ENCODE assay signal across 23 cellular contexts in the genomic region with DNA sequence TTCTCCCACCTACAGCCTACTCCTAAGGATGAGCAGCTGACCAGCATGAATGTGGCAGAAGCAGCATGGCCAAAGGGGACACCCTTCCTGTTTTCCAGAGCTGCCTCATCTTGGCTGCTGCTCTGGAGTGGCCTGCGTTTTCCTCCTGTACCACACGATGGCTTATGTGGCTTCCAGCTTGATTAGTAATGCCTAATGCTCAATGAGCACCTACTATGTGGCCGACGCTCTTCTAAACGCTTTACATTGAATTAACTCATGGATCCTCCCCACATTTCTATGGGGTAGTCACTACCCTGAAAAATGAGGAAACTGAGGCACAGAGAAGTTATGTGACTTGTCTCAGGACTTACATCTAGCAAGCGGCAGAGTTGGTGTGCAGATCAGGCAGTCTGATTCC. TPM values are rescaled to one million over a fixed set of nuclear protein-coding genes. Genes with fewer than 3 reads are reported as not detected.
DNase-seq lines count a peak whose midpoint lies in the region; TF ChIP-seq lines count a peak whose summit lies in the region.
"Had no signal": no experiment of that assay in that cellular context is flagged by ENCODE, and none has a peak within 500 bp of the region (broad histone marks: within the 10 kb centered on the region; RNA-seq: fewer than 3 reads in every experiment).

No MANE protein-coding gene starts in this region.

- no peak overlapping the region for H3K9ac ChIP-seq in endodermal cell (ENCODE audit: extremely low read depth, low read length, poor library complexity, severe bottlenecking)
- H3K9ac ChIP-seq: BLaER1 treated with 17β-estradiol and CSF1 and Interleukin-3, amounts not matched to agents 10 nM and 100 nM had no signal

- no peaks in the 10 kb centered on the region for H3K36me3 Mint-ChIP-seq in chondrocyte (ENCODE audit: low read depth)
- no peaks in the 10 kb centered on the region for H3K36me3 Mint-ChIP-seq in endodermal cell (ENCODE audit: low read depth)
- H3K36me3 Mint-ChIP-seq in activated naive CD4-positive, alpha-beta T cell treated with anti-CD3 and anti-CD28 coated beads for 36 hours (ENCODE audit: low read depth) = no peaks in the 10 kb centered on the region
- no peaks in the 10 kb centered on the region for H3K36me3 Mint-ChIP-seq in osteocyte (ENCODE audit: unreplicated experiment)
- H3K36me3 Mint-ChIP-seq: CD8-positive, alpha-beta memory T cell had no signal

- CTCF ChIA-PET in HEK293 (lab: Yijun Ruan, JAX) = no interaction called here
- CTCF ChIA-PET in activated naive CD4-positive, alpha-beta T cell treated with anti-CD3 and anti-CD28 coated beads for 36 hours (lab: Charles Lee) = no interaction called here

- intact Hi-C loops in activated naive CD4-positive, alpha-beta T cell treated with anti-CD3 and anti-CD28 coated beads for 36 hours (cut with micrococcal nuclease) = no loop called here

- WGBS in endodermal cell (ENCODE audit: insufficient coverage in 1 of 2, insufficient read length in 1 of 2), 2 experiments = 75 to 91% methylated on average over 5 to 6 of the region's 6 CpGs

- H3K36me3 ChIP-seq in HEK293 (ENCODE audit: control insufficient read depth in 2 of 2, insufficient read depth in 1 of 2, low read length in 2 of 2) (peaks cover 0 to 5% of the 10 kb centered on the region in 2 experiments; a peak in 1 of 3 replicates), endodermal cell (ENCODE audit: control insufficient read depth, insufficient read depth, low read length) (no peaks in the 10 kb centered on the region)
- H3K36me3 ChIP-seq: BE2C; BLaER1 treated with 17β-estradiol and CSF1 and Interleukin-3, amounts not matched to agents 10 nM and 100 nM had no signal

- H3K9me3 Mint-ChIP-seq in chondrocyte (ENCODE audit: low read depth) (no peaks in the 10 kb centered on the region), endodermal cell (no peaks in the 10 kb centered on the region), osteocyte (ENCODE audit: unreplicated experiment) (no peaks in the 10 kb centered on the region)
- no peaks in the 10 kb centered on the region for H3K9me3 Mint-ChIP-seq in activated naive CD4-positive, alpha-beta T cell treated with anti-CD3 and anti-CD28 coated beads for 36 hours
- H3K9me3 Mint-ChIP-seq: CD4-positive, alpha-beta T cell; CD8-positive, alpha-beta memory T cell; HFFc6 had no signal

- no peaks in the 10 kb centered on the region for H3K9me3 ChIP-seq in HEK293 (ENCODE audit: control insufficient read depth, insufficient read depth, low read depth, low read length)
- no peaks in the 10 kb centered on the region for H3K9me3 ChIP-seq in endodermal cell (ENCODE audit: control insufficient read depth, low read length)
- H3K9me3 ChIP-seq: A549, BE2C had no signal

- H3K27ac Mint-ChIP-seq in chondrocyte (ENCODE audit: unreplicated experiment) (no peak overlapping the region), endodermal cell (no peak overlapping the region), osteocyte (ENCODE audit: unreplicated experiment) (no peak overlapping the region)
- no peak overlapping the region for H3K27ac Mint-ChIP-seq in activated naive CD4-positive, alpha-beta T cell treated with anti-CD3 and anti-CD28 coated beads for 36 hours
- H3K27ac Mint-ChIP-seq: CD4-positive, alpha-beta T cell; CD8-positive, alpha-beta memory T cell; H9; HFFc6 had no signal

- H3K4me1 ChIP-seq in HEK293 (ENCODE audit: control insufficient read depth, insufficient read depth, low read length) (no peaks in the 10 kb centered on the region), endodermal cell (ENCODE audit: control insufficient read depth, insufficient read depth, low read length) (no peaks in the 10 kb centered on the region)
- H3K4me1 ChIP-seq: A549, BE2C had no signal

- H3K27me3 ChIP-seq in endodermal cell (ENCODE audit: control insufficient read depth, insufficient read depth, low read length, poor library complexity, severe bottlenecking) = no peaks in the 10 kb centered on the region
- H3K27me3 ChIP-seq: BE2C; BLaER1 treated with 17β-estradiol and CSF1 and Interleukin-3, amounts not matched to agents 10 nM and 100 nM had no signal

- H3K4me3 Mint-ChIP-seq in chondrocyte (ENCODE audit: unreplicated experiment) (no peak overlapping the region), endodermal cell (no peak overlapping the region), osteocyte (ENCODE audit: unreplicated experiment) (no peak overlapping the region)
- H3K4me3 Mint-ChIP-seq in activated naive CD4-positive, alpha-beta T cell treated with anti-CD3 and anti-CD28 coated beads for 36 hours = no peak overlapping the region
- H3K4me3 Mint-ChIP-seq: CD14-positive monocyte; CD4-positive, alpha-beta T cell; CD8-positive, alpha-beta memory T cell; H9; HFFc6 had no signal

- POLR2A ChIA-PET in HEK293 (lab: Yijun Ruan, JAX) = no interaction called here

- H3K27ac ChIP-seq in HEK293 (ENCODE audit: extremely low read depth, low read depth, low read length) = no peak overlapping the region
- H3K27ac ChIP-seq in endodermal cell (ENCODE audit: low read depth, low read length) = no peak overlapping the region
- H3K27ac ChIP-seq: A549; BLaER1 treated with 17β-estradiol and CSF1 and Interleukin-3, amounts not matched to agents 10 nM and 100 nM had no signal

- no peak for TF ChIP-seq CTCF in HEK293 (tag by site-specific recombination; IDR thresholded peaks at IDR 0.05)
- TF ChIP-seq CTCF in chondrocyte (IDR thresholded peaks at IDR 0.05) = no peak
- peak; percentile 28 for TF ChIP-seq CTCF in endodermal cell (conservative IDR thresholded peaks at IDR 0.05)
- no peak for TF ChIP-seq CTCF in osteocyte (IDR thresholded peaks at IDR 0.05)

- H3K27me3 Mint-ChIP-seq in chondrocyte (ENCODE audit: low read depth) = peaks cover under 1% of the 10 kb centered on the region
- no peaks in the 10 kb centered on the region for H3K27me3 Mint-ChIP-seq in endodermal cell (ENCODE audit: insufficient read depth)
- no peaks in the 10 kb centered on the region for H3K27me3 Mint-ChIP-seq in activated naive CD4-positive, alpha-beta T cell treated with anti-CD3 and anti-CD28 coated beads for 36 hours (ENCODE audit: low read depth)
- H3K27me3 Mint-ChIP-seq in osteocyte (ENCODE audit: unreplicated experiment) = peaks cover 5% of the 10 kb centered on the region
- H3K27me3 Mint-ChIP-seq: CD4-positive, alpha-beta T cell had no signal

- no peak overlapping the region for H3K4me3 ChIP-seq in HEK293 (ENCODE audit: low read depth, low read length)
- H3K4me3 ChIP-seq in endodermal cell (ENCODE audit: low read length) = no peak overlapping the region
- H3K4me3 ChIP-seq: A549; BLaER1 treated with 17β-estradiol and CSF1 and Interleukin-3, amounts not matched to agents 10 nM and 100 nM had no signal

- DNase-seq in chondrocyte (ENCODE audit: low spot score) (peak; percentile 4), endodermal cell (no peak), osteocyte (ENCODE audit: extremely low spot score, unreplicated experiment) (no peak), NCI-H2107 treated with DMSO at 0.1 percent for 48 hours (lab: John Stamatoyannopoulos, UW; ENCODE audit: unreplicated experiment) (no peak)
- no peak for DNase-seq in activated naive CD4-positive, alpha-beta T cell treated with anti-CD3 and anti-CD28 coated beads for 36 hours
- DNase-seq: 8988T; ACHN; AML-193; BE2C; Calu3; CD4-positive, alpha-beta T cell; CD8-positive, alpha-beta memory T cell; COR-L47; DMS53; DMS79 treated with DMSO at 0.1 percent for 48 hours; GF-D8; GOT3; H9; HFFc6 had no signal

- H3K4me1 Mint-ChIP-seq in chondrocyte (ENCODE audit: low read depth) (no peaks in the 10 kb centered on the region), endodermal cell (no peaks in the 10 kb centered on the region), osteocyte (ENCODE audit: unreplicated experiment) (no peaks in the 10 kb centered on the region)
- no peaks in the 10 kb centered on the region for H3K4me1 Mint-ChIP-seq in activated naive CD4-positive, alpha-beta T cell treated with anti-CD3 and anti-CD28 coated beads for 36 hours (ENCODE audit: low read depth)
- H3K4me1 Mint-ChIP-seq: CD8-positive, alpha-beta memory T cell had no signal

TF ChIP-seq in HEK293, 187 proteins besides CTCF, POLR2A, EP300 and RAD21 (continues in another document):
- TF ChIP-seq, protein P1, sequence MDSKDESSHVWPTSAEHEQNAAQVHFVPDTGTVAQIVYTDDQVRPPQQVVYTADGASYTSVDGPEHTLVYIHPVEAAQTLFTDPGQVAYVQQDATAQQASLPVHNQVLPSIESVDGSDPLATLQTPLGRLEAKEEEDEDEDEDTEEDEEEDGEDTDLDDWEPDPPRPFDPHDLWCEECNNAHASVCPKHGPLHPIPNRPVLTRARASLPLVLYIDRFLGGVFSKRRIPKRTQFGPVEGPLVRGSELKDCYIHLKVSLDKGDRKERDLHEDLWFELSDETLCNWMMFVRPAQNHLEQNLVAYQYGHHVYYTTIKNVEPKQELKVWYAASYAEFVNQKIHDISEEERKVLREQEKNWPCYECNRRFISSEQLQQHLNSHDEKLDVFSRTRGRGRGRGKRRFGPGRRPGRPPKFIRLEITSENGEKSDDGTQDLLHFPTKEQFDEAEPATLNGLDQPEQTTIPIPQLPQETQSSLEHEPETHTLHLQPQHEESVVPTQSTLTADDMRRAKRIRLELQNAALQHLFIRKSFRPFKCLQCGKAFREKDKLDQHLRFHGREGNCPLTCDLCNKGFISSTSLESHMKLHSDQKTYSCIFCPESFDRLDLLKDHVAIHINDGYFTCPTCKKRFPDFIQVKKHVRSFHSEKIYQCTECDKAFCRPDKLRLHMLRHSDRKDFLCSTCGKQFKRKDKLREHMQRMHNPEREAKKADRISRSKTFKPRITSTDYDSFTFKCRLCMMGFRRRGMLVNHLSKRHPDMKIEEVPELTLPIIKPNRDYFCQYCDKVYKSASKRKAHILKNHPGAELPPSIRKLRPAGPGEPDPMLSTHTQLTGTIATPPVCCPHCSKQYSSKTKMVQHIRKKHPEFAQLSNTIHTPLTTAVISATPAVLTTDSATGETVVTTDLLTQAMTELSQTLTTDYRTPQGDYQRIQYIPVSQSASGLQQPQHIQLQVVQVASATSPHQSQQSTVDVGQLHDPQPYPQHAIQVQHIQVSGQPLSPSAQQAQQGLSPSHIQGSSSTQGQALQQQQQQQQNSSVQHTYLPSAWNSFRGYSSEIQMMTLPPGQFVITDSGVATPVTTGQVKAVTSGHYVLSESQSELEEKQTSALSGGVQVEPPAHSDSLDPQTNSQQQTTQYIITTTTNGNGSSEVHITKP (tag by site-specific recombination; IDR thresholded peaks at IDR 0.05) = no peak
- no peak for TF ChIP-seq GLIS1 (tag by site-specific recombination; IDR thresholded peaks at IDR 0.05)
- no peak for TF ChIP-seq KLF1 (tag by site-specific recombination; IDR thresholded peaks at IDR 0.05)

RNA-seq across cellular contexts. Expression of a gene that starts 18.0 kb away (rescaled TPM):
- total RNA-seq in chondrocyte = 54.7 to 70.1 TPM (median 57.7 TPM) in 3 replicates
- total RNA-seq in endodermal cell = 10 to 100 TPM; 68.5 to 75.2 TPM
- polyA plus RNA-seq in endodermal cell (2013, experiment 1 of 2) = 91.8 TPM
- 94.9 TPM for polyA plus RNA-seq in endodermal cell (2013, experiment 2 of 2)
- total RNA-seq in activated naive CD4-positive, alpha-beta T cell treated with anti-CD3 and anti-CD28 coated beads for 36 hours = 100 to 1,000 TPM; 177 to 179 TPM
- total RNA-seq in osteocyte = 56.5 and 69.0 TPM in 2 replicates

RNA-seq across cellular contexts. Expression of a gene that starts 47.5 kb away (rescaled TPM):
- total RNA-seq in chondrocyte (20.9 to 74.9 TPM (median 72.6 TPM) in 3 replicates), endodermal cell (1 to 10 TPM; 2.0 to 2.7 TPM), osteocyte (111 TPM in 2 replicates)
- polyA plus RNA-seq in endodermal cell (2013, experiment 1 of 2) = 2.3 TPM
- polyA plus RNA-seq in endodermal cell (2013, experiment 2 of 2) = 2.4 TPM
- total RNA-seq in activated naive CD4-positive, alpha-beta T cell treated with anti-CD3 and anti-CD28 coated beads for 36 hours = not detected
- total RNA-seq: CD8-positive, alpha-beta memory T cell had no signal
- polyA plus RNA-seq: CD8-positive, alpha-beta memory T cell had no signal
